In the genomic region with DNA sequence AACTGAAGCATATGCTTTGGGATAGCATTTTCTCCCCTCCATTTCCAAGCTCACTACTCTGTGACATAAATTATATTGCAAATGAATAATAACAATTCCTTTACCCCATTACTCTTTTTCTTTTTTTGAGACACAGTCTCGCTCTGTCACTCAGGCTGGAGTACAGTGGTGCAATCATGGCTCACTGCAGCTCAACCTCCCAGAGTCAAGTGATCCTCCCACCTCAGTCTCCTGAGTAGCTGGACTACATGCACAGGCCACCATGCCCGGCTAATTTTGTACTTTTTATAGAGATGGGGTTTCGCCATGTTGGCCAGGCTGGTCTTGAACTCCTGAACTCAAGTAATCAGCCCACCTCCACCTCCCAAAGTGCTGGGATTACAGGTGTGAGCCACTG, we compare ENCODE assay signal across 11 cellular contexts.
"Had no signal": no experiment of that assay in that cellular context is flagged by ENCODE, and none has a peak within 500 bp of the region (broad histone marks: within the 10 kb centered on the region; RNA-seq: fewer than 3 reads in every experiment).

No MANE protein-coding gene starts in this region.

- H3K4me3 ChIP-seq: adrenal gland, SJCRH30 had no signal

- H3K36me3 ChIP-seq: adrenal gland, SJCRH30 had no signal

- H3K27ac Mint-ChIP-seq: activated CD8-positive, alpha-beta T cell treated with anti-CD3 and anti-CD28 coated beads for 36 hours; activated naive CD4-positive, alpha-beta T cell treated with anti-CD3 and anti-CD28 coated beads, Interleukin-2, amount 10 ng/mL, durations not matched to agents 7 days and 5 days; activated naive CD8-positive, alpha-beta T cell treated with anti-CD3 and anti-CD28 coated beads, Interleukin-2, amount 10 ng/mL, durations not matched to agents 7 days and 5 days; activated T-cell treated with anti-CD3 and anti-CD28 coated beads, Interleukin-2, amount 50 U/mL, for 72 hours; activated T-helper 2 cell treated with anti-CD3 and anti-CD28 coated beads, Interferon-gamma antibody, Interleukin-2, Interleukin-4, amounts not matched to agents 10 μg/mL and 5 μg/mL and 100 μg/mL, durations not matched to agents 14 hours and 24 hours and 36 hours had no signal

- H3K27ac ChIP-seq: adrenal gland, SJCRH30 had no signal

- H3K4me3 Mint-ChIP-seq: activated CD8-positive, alpha-beta T cell treated with anti-CD3 and anti-CD28 coated beads for 36 hours; activated naive CD4-positive, alpha-beta T cell treated with anti-CD3 and anti-CD28 coated beads, Interleukin-2, amount 10 ng/mL, durations not matched to agents 7 days and 5 days; activated naive CD8-positive, alpha-beta T cell treated with anti-CD3 and anti-CD28 coated beads, Interleukin-2, amount 10 ng/mL, durations not matched to agents 7 days and 5 days; activated T-cell treated with anti-CD3 and anti-CD28 coated beads, Interleukin-2, amount 50 U/mL, for 72 hours had no signal

- H3K9me3 ChIP-seq: adrenal gland, SJCRH30, SK-N-SH had no signal

- H3K9me3 Mint-ChIP-seq: activated CD8-positive, alpha-beta T cell treated with anti-CD3 and anti-CD28 coated beads for 36 hours; activated naive CD4-positive, alpha-beta T cell treated with anti-CD3 and anti-CD28 coated beads, Interleukin-2, amount 10 ng/mL, durations not matched to agents 7 days and 5 days; activated naive CD8-positive, alpha-beta T cell treated with anti-CD3 and anti-CD28 coated beads, Interleukin-2, amount 10 ng/mL, durations not matched to agents 7 days and 5 days; activated T-cell treated with anti-CD3 and anti-CD28 coated beads, Interleukin-2, amount 50 U/mL, for 72 hours; activated T-helper 2 cell treated with anti-CD3 and anti-CD28 coated beads, Interferon-gamma antibody, Interleukin-2, Interleukin-4, amounts not matched to agents 10 μg/mL and 5 μg/mL and 100 μg/mL, durations not matched to agents 14 hours and 24 hours and 36 hours had no signal

- DNase-seq: activated CD8-positive, alpha-beta memory T cell treated with anti-CD3 and anti-CD28 coated beads, Interleukin-2, amount 50 U/mL, for 4 hours; activated naive CD4-positive, alpha-beta T cell treated with anti-CD3 and anti-CD28 coated beads, Interleukin-2, amount 10 ng/mL, durations not matched to agents 7 days and 5 days; activated naive CD8-positive, alpha-beta T cell treated with anti-CD3 and anti-CD28 coated beads, Interleukin-2, amount 10 ng/mL, durations not matched to agents 7 days and 5 days; aorta; Right ventricle myocardium superior had no signal

- H3K27me3 ChIP-seq: adrenal gland, SJCRH30 had no signal

- H3K36me3 Mint-ChIP-seq: activated naive CD4-positive, alpha-beta T cell treated with anti-CD3 and anti-CD28 coated beads, Interleukin-2, amount 10 ng/mL, durations not matched to agents 7 days and 5 days; activated naive CD8-positive, alpha-beta T cell treated with anti-CD3 and anti-CD28 coated beads, Interleukin-2, amount 10 ng/mL, durations not matched to agents 7 days and 5 days had no signal
